In the genomic region with DNA sequence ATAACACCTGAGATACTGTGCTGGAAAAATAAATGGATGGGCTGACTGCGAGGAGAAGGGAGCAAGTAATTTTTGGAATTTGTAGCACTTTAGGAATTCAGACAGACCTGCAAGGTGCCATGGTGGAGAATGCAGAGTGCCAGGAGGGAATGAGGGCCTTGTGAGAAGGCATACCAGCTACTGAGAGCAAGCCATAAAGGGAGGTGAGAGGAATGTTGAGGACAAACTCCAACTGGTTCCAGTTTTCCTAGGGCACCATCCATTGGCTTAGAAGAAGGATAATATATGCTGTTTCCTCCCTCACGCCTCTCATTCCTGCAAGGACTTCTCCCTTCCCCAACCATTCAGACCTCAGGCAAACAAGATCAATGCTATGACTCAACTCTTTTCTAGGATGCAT, we compare ENCODE assay signal across 17 cellular contexts.
"Had no signal": no experiment of that assay in that cellular context is flagged by ENCODE, and none has a peak within 500 bp of the region (broad histone marks: within the 10 kb centered on the region; RNA-seq: fewer than 3 reads in every experiment).

No MANE protein-coding gene starts in this region.

- H3K27me3 ChIP-seq: tibial nerve, uterus had no signal

- H3K9me3 ChIP-seq: heart right ventricle, left ventricle myocardium inferior, tibial nerve, uterus had no signal

- ATAC-seq: heart right ventricle; naive thymus-derived CD8-positive, alpha-beta T cell; stimulated activated naive CD8-positive, alpha-beta T cell treated with anti-CD3 and anti-CD28 coated beads, Interleukin-15, amount 100 ng/mL, for 72 hours had no signal

- H3K4me1 ChIP-seq: heart right ventricle, left ventricle myocardium inferior, uterus had no signal

- H3K9me3 Mint-ChIP-seq: activated CD4-positive, alpha-beta memory T cell treated with anti-CD3 and anti-CD28 coated beads for 36 hours; activated naive CD8-positive, alpha-beta T cell treated with anti-CD3 and anti-CD28 coated beads for 36 hours; mesothelial cell of epicardium; naive thymus-derived CD8-positive, alpha-beta T cell; stimulated activated naive CD8-positive, alpha-beta T cell treated with anti-CD3 and anti-CD28 coated beads, Interleukin-15, amount 100 ng/mL, for 72 hours; T-helper 1 cell treated with Interleukin-12 subunit alpha and Interleukin-12 subunit beta and Interleukin-4 antibody, amounts not matched to agents 30 μg/mL and 1 μg/mL, for 36 hours had no signal

- DNase-seq: activated CD4-positive, alpha-beta memory T cell treated with anti-CD3 and anti-CD28 coated beads for 36 hours; activated CD4-positive, alpha-beta T cell treated with anti-CD3 and anti-CD28 coated beads for 48 hours; activated naive CD4-positive, alpha-beta T cell treated with Interleukin-2 at 50 U/mL for 16 hours; activated naive CD8-positive, alpha-beta T cell treated with anti-CD3 and anti-CD28 coated beads for 36 hours; activated T-cell treated with anti-CD3 and anti-CD28 coated beads, Interleukin-2, amount 50 U/mL, for 48 hours; cerebellar nuclear complex; heart right ventricle; left ventricle myocardium inferior; naive thymus-derived CD8-positive, alpha-beta T cell; retina; stimulated activated CD4-positive, alpha-beta T cell treated with anti-CD3 and anti-CD28 coated beads, Interleukin-4, amount 100 ng/mL, for 4 hours; stimulated activated naive CD8-positive, alpha-beta T cell treated with anti-CD3 and anti-CD28 coated beads, Interleukin-15, amount 100 ng/mL, for 72 hours; uterus had no signal

- H3K27ac Mint-ChIP-seq: activated CD4-positive, alpha-beta memory T cell treated with anti-CD3 and anti-CD28 coated beads for 36 hours; activated naive CD8-positive, alpha-beta T cell treated with anti-CD3 and anti-CD28 coated beads for 36 hours; mesothelial cell of epicardium; naive thymus-derived CD8-positive, alpha-beta T cell; stimulated activated naive CD8-positive, alpha-beta T cell treated with anti-CD3 and anti-CD28 coated beads, Interleukin-15, amount 100 ng/mL, for 72 hours; T-helper 1 cell treated with Interleukin-12 subunit alpha and Interleukin-12 subunit beta and Interleukin-4 antibody, amounts not matched to agents 30 μg/mL and 1 μg/mL, for 36 hours had no signal

- H3K27ac ChIP-seq: heart right ventricle, left ventricle myocardium inferior, uterus had no signal

- H3K36me3 ChIP-seq: heart right ventricle, left ventricle myocardium inferior, tibial nerve, uterus had no signal

- H3K36me3 Mint-ChIP-seq: activated CD4-positive, alpha-beta memory T cell treated with anti-CD3 and anti-CD28 coated beads for 36 hours; activated naive CD8-positive, alpha-beta T cell treated with anti-CD3 and anti-CD28 coated beads for 36 hours; mesothelial cell of epicardium; naive thymus-derived CD8-positive, alpha-beta T cell had no signal

- H3K4me1 Mint-ChIP-seq: activated naive CD8-positive, alpha-beta T cell treated with anti-CD3 and anti-CD28 coated beads for 36 hours; stimulated activated naive CD8-positive, alpha-beta T cell treated with anti-CD3 and anti-CD28 coated beads, Interleukin-15, amount 100 ng/mL, for 72 hours had no signal

- H3K4me3 ChIP-seq: coronary artery, heart right ventricle, left ventricle myocardium inferior, tibial nerve, uterus had no signal

- H3K4me3 Mint-ChIP-seq: activated CD4-positive, alpha-beta memory T cell treated with anti-CD3 and anti-CD28 coated beads for 36 hours; activated naive CD8-positive, alpha-beta T cell treated with anti-CD3 and anti-CD28 coated beads for 36 hours; mesothelial cell of epicardium; naive thymus-derived CD8-positive, alpha-beta T cell; stimulated activated naive CD8-positive, alpha-beta T cell treated with anti-CD3 and anti-CD28 coated beads, Interleukin-15, amount 100 ng/mL, for 72 hours; T-helper 1 cell treated with Interleukin-12 subunit alpha and Interleukin-12 subunit beta and Interleukin-4 antibody, amounts not matched to agents 30 μg/mL and 1 μg/mL, for 36 hours had no signal
